ENCODE assay signal across 8 cellular contexts in genomic region chr10:124417846-124418725, GRCh38. TPM values are rescaled to one million over a fixed set of nuclear protein-coding genes. Genes with fewer than 3 reads are reported as not detected.
DNase-seq lines count a peak whose midpoint lies in the region; ATAC-seq and TF ChIP-seq lines count a peak whose summit lies in the region.

No MANE protein-coding gene starts in this region.

- H3K4me3 Mint-ChIP-seq in activated naive CD4-positive, alpha-beta T cell treated with anti-CD3 and anti-CD28 coated beads, Interleukin-2, amount 50 U/mL, for 24 hours: peak overlapping the region; percentile 86

- TF ChIP-seq CTCF in RWPE2 (IDR thresholded peaks at IDR 0.05; ENCODE audit: poor library complexity, severe bottlenecking) (no peak), neutrophil (IDR thresholded peaks at IDR 0.05) (no peak), thoracic aorta (IDR thresholded peaks at IDR 0.05) (no peak)

- H3K9me3 ChIP-seq in RWPE2 (ENCODE audit: severe bottlenecking) (no peaks in the 10 kb centered on the region), neutrophil (no peaks in the 10 kb centered on the region), thoracic aorta (no peaks in the 10 kb centered on the region)

- H3K27me3 ChIP-seq in RWPE2 (ENCODE audit: insufficient read depth, poor library complexity, severe bottlenecking) (no peaks in the 10 kb centered on the region), neutrophil (peaks cover 40% of the 10 kb centered on the region), thoracic aorta (replicated peaks; ENCODE audit: insufficient read depth) (no peaks in the 10 kb centered on the region)

- no peaks in the 10 kb centered on the region for H3K36me3 Mint-ChIP-seq in activated naive CD4-positive, alpha-beta T cell treated with anti-CD3 and anti-CD28 coated beads, Interleukin-2, amount 50 U/mL, for 24 hours

- H3K4me1 ChIP-seq in RWPE2 (ENCODE audit: insufficient read depth, poor library complexity, severe bottlenecking) (peaks cover 6% of the 10 kb centered on the region), neutrophil (ENCODE audit: control insufficient read depth in 1 of 2, insufficient read depth in 1 of 2, low read depth in 1 of 2, low read length in 1 of 2) (peaks cover 13 to 18% of the 10 kb centered on the region in 2 experiments), thoracic aorta (ENCODE audit: control insufficient read depth in 1 of 2, low read depth in 2 of 2) (peaks cover 20 to 46% of the 10 kb centered on the region in 2 donors)

- H3K27ac Mint-ChIP-seq in activated naive CD4-positive, alpha-beta T cell treated with anti-CD3 and anti-CD28 coated beads, Interleukin-2, amount 50 U/mL, for 24 hours: no peak overlapping the region

- ATAC-seq in GM19025 (IDR thresholded peaks at IDR 0.05; ENCODE audit: low read depth, unreplicated experiment) (peak; percentile 15), HG03432 (IDR thresholded peaks at IDR 0.05; ENCODE audit: unreplicated experiment) (peak; percentile 34), RWPE2 (ENCODE audit: low read depth) (peak; percentile 63), thoracic aorta (ENCODE audit: insufficient number of reproducible peaks, low FRiP score, low read depth) (peak; percentile 69)

- DNase-seq in AG08395 (ENCODE audit: low spot score): peak; percentile 71
- DNase-seq in RWPE2 (ENCODE audit: low spot score): peak; percentile 59
- DNase-seq in glomerular visceral epithelial cell (ENCODE audit: extremely low spot score): peak; percentile 58
- DNase-seq in thoracic aorta (ENCODE audit: low spot score): no peak

- H3K27me3 Mint-ChIP-seq in activated naive CD4-positive, alpha-beta T cell treated with anti-CD3 and anti-CD28 coated beads, Interleukin-2, amount 50 U/mL, for 24 hours: no peaks in the 10 kb centered on the region

- H3K27ac ChIP-seq in RWPE2 (ENCODE audit: poor library complexity, severe bottlenecking): peak overlapping the region; percentile 47
- H3K27ac ChIP-seq in neutrophil: peak overlapping the region; percentile 78
- peak overlapping the region; percentile 89 to 95 for H3K27ac ChIP-seq in thoracic aorta

- H3K36me3 ChIP-seq in RWPE2 (ENCODE audit: low read depth) (peaks cover 2% of the 10 kb centered on the region; the same call in 1 of the 2 replicates), neutrophil (no peaks in the 10 kb centered on the region), thoracic aorta (no peaks in the 10 kb centered on the region)

- H3K4me3 ChIP-seq in RWPE2 (ENCODE audit: severe bottlenecking): peak overlapping the region; percentile 78
- peak overlapping the region; percentile 68 to 79 for H3K4me3 ChIP-seq in neutrophil (ENCODE audit: low read depth in 1 of 2, low read length in 1 of 2)
- peak overlapping the region; percentile 93 for H3K4me3 ChIP-seq in thoracic aorta

- H3K9me3 Mint-ChIP-seq in activated naive CD4-positive, alpha-beta T cell treated with anti-CD3 and anti-CD28 coated beads, Interleukin-2, amount 50 U/mL, for 24 hours: no peaks in the 10 kb centered on the region

- peaks cover 41% of the 10 kb centered on the region for H3K4me1 Mint-ChIP-seq in activated naive CD4-positive, alpha-beta T cell treated with anti-CD3 and anti-CD28 coated beads, Interleukin-2, amount 50 U/mL, for 24 hours

RNA-seq across cellular contexts. Expression of gene OAT, which starts 0.6 kb away (rescaled TPM):
- 10 to 100 TPM; 74.5 to 83.7 TPM for total RNA-seq in thoracic aorta

RNA-seq across cellular contexts. Expression of gene NKX1-2, which starts 31.7 kb away (rescaled TPM):
- not detected for total RNA-seq in thoracic aorta

RNA-seq across cellular contexts. Expression of gene LHPP, which starts 43.5 kb away (rescaled TPM):
- total RNA-seq in thoracic aorta: 10 to 100 TPM in 1 of 2 donors, 1 to 10 TPM in 1; 7.2 to 24.1 TPM

Comparison
In these comparisons a context has a peak if more than half of its experiments do, and no peak if none do; other contexts are left out.
1. ATAC-seq: peak in every context shown above with its lines; median percentile 69 in thoracic aorta; 63 in RWPE2; 34 in HG03432; 15 in GM19025.